Comparison of ENCODE assay signal across 29 cellular contexts in genomic region chr5:91408710-91409109, GRCh38.
"Had no signal": no experiment of that assay in that cellular context is flagged by ENCODE, and none has a peak within 500 bp of the region (broad histone marks: within the 10 kb centered on the region; RNA-seq: fewer than 3 reads in every experiment).

No MANE protein-coding gene starts in this region.

- H3K4me1 ChIP-seq: breast epithelium, foreskin keratinocyte, heart left ventricle, left ventricle myocardium inferior, upper lobe of left lung, vagina had no signal

- H3K36me3 Mint-ChIP-seq: stimulated activated effector memory CD8-positive, alpha-beta T cell treated with anti-CD3 and anti-CD28 coated beads, Interleukin-12 subunit alpha, Interleukin-12 subunit beta, amount 100 ng/mL, for 72 hours had no signal

- H3K9me3 Mint-ChIP-seq: activated CD4-positive, alpha-beta memory T cell treated with anti-CD3 and anti-CD28 coated beads, Interleukin-2, amount 10 ng/mL, durations not matched to agents 7 days and 5 days; activated CD4-positive, alpha-beta T cell treated with anti-CD3 and anti-CD28 coated beads, Interleukin-2, amount 10 ng/mL, durations not matched to agents 7 days and 5 days; activated T-cell treated with anti-CD3 and anti-CD28 coated beads, Interleukin-2, amount 50 U/mL, for 4 hours; activated T-helper 17 cell treated with anti-CD3 and anti-CD28 coated beads, Interleukin-2, amount 50 U/mL, for 72 hours; central memory CD8-positive, alpha-beta T cell; nephron progenitor cell; stimulated activated effector memory CD8-positive, alpha-beta T cell treated with anti-CD3 and anti-CD28 coated beads, Interleukin-12 subunit alpha, Interleukin-12 subunit beta, amount 100 ng/mL, for 72 hours; stimulated activated naive CD8-positive, alpha-beta T cell treated with anti-CD3 and anti-CD28 coated beads, Interleukin-15, amount 100 ng/mL, for 72 hours had no signal

- H3K4me3 ChIP-seq: breast epithelium, heart left ventricle, left ventricle myocardium inferior, lung, ovary, upper lobe of left lung, vagina had no signal

- H3K27ac Mint-ChIP-seq: activated CD4-positive, alpha-beta memory T cell treated with anti-CD3 and anti-CD28 coated beads, Interleukin-2, amount 10 ng/mL, durations not matched to agents 7 days and 5 days; activated CD4-positive, alpha-beta T cell treated with anti-CD3 and anti-CD28 coated beads, Interleukin-2, amount 10 ng/mL, durations not matched to agents 7 days and 5 days; activated T-helper 17 cell treated with anti-CD3 and anti-CD28 coated beads, Interleukin-2, amount 50 U/mL, for 72 hours; nephron progenitor cell; progenitor cell of endocrine pancreas; stimulated activated effector memory CD8-positive, alpha-beta T cell treated with anti-CD3 and anti-CD28 coated beads, Interleukin-12 subunit alpha, Interleukin-12 subunit beta, amount 100 ng/mL, for 72 hours; stimulated activated naive CD8-positive, alpha-beta T cell treated with anti-CD3 and anti-CD28 coated beads, Interleukin-15, amount 100 ng/mL, for 72 hours had no signal

- H3K4me3 Mint-ChIP-seq: activated CD4-positive, alpha-beta memory T cell treated with anti-CD3 and anti-CD28 coated beads, Interleukin-2, amount 10 ng/mL, durations not matched to agents 7 days and 5 days; activated CD4-positive, alpha-beta T cell treated with anti-CD3 and anti-CD28 coated beads, Interleukin-2, amount 10 ng/mL, durations not matched to agents 7 days and 5 days; activated T-cell treated with anti-CD3 and anti-CD28 coated beads, Interleukin-2, amount 50 U/mL, for 4 hours; activated T-helper 17 cell treated with anti-CD3 and anti-CD28 coated beads, Interleukin-2, amount 50 U/mL, for 72 hours; central memory CD8-positive, alpha-beta T cell; nephron progenitor cell; stimulated activated effector memory CD8-positive, alpha-beta T cell treated with anti-CD3 and anti-CD28 coated beads, Interleukin-12 subunit alpha, Interleukin-12 subunit beta, amount 100 ng/mL, for 72 hours; stimulated activated naive CD8-positive, alpha-beta T cell treated with anti-CD3 and anti-CD28 coated beads, Interleukin-15, amount 100 ng/mL, for 72 hours had no signal

- H3K4me1 Mint-ChIP-seq: activated CD4-positive, alpha-beta memory T cell treated with anti-CD3 and anti-CD28 coated beads, Interleukin-2, amount 10 ng/mL, durations not matched to agents 7 days and 5 days; activated CD4-positive, alpha-beta T cell treated with anti-CD3 and anti-CD28 coated beads, Interleukin-2, amount 10 ng/mL, durations not matched to agents 7 days and 5 days; activated T-helper 17 cell treated with anti-CD3 and anti-CD28 coated beads, Interleukin-2, amount 50 U/mL, for 72 hours; central memory CD8-positive, alpha-beta T cell; nephron progenitor cell; stimulated activated effector memory CD8-positive, alpha-beta T cell treated with anti-CD3 and anti-CD28 coated beads, Interleukin-12 subunit alpha, Interleukin-12 subunit beta, amount 100 ng/mL, for 72 hours; stimulated activated naive CD8-positive, alpha-beta T cell treated with anti-CD3 and anti-CD28 coated beads, Interleukin-15, amount 100 ng/mL, for 72 hours had no signal

- H3K36me3 ChIP-seq: breast epithelium, heart left ventricle, left ventricle myocardium inferior, neutrophil, ovary, upper lobe of left lung, vagina had no signal

- H3K27me3 Mint-ChIP-seq: activated CD4-positive, alpha-beta memory T cell treated with anti-CD3 and anti-CD28 coated beads, Interleukin-2, amount 10 ng/mL, durations not matched to agents 7 days and 5 days; activated CD4-positive, alpha-beta T cell treated with anti-CD3 and anti-CD28 coated beads, Interleukin-2, amount 10 ng/mL, durations not matched to agents 7 days and 5 days; activated T-helper 17 cell treated with anti-CD3 and anti-CD28 coated beads, Interleukin-2, amount 50 U/mL, for 72 hours; central memory CD8-positive, alpha-beta T cell; progenitor cell of endocrine pancreas; stimulated activated naive CD8-positive, alpha-beta T cell treated with anti-CD3 and anti-CD28 coated beads, Interleukin-15, amount 100 ng/mL, for 72 hours had no signal

- H3K9me3 ChIP-seq: breast epithelium, heart left ventricle, left ventricle myocardium inferior, neutrophil, ovary, upper lobe of left lung, vagina had no signal

- DNase-seq: activated CD4-positive, alpha-beta memory T cell treated with anti-CD3 and anti-CD28 coated beads, Interleukin-2, amount 10 ng/mL, durations not matched to agents 7 days and 5 days; activated CD4-positive, alpha-beta T cell treated with anti-CD3 and anti-CD28 coated beads, Interleukin-2, amount 10 ng/mL, durations not matched to agents 7 days and 5 days; activated CD4-positive, CD25-positive, alpha-beta regulatory T cell treated with anti-CD3 and anti-CD28 coated beads, Interleukin-2, amount 50 U/mL, for 72 hours; activated gamma-delta T cell treated with Interleukin-2 at 50 U/mL for 16 hours; activated naive CD4-positive, alpha-beta T cell treated with anti-CD3 and anti-CD28 coated beads, Interleukin-2, amount 50 U/mL, for 16 hours; activated T-cell treated with anti-CD3 and anti-CD28 coated beads, Interleukin-2, amount 50 U/mL, for 4 hours; dermis blood vessel endothelial cell; effector CD8-positive, alpha-beta T cell; foreskin keratinocyte; heart left ventricle; hypothalamus; kidney glomerular epithelial cell; left ventricle myocardium inferior; nephron progenitor cell; ovary; small intestine; stimulated activated CD4-positive, alpha-beta T cell treated with anti-CD3 and anti-CD28 coated beads, Interleukin-4, amount 100 ng/mL, for 24 hours; stimulated activated naive CD8-positive, alpha-beta T cell treated with anti-CD3 and anti-CD28 coated beads, Interleukin-15, amount 100 ng/mL, for 72 hours; substantia nigra; T-helper 2 cell; upper lobe of left lung had no signal

- H3K27me3 ChIP-seq: breast epithelium, foreskin keratinocyte, heart left ventricle, neutrophil, ovary, upper lobe of left lung, vagina had no signal

- H3K27ac ChIP-seq: breast epithelium, foreskin keratinocyte, heart left ventricle, left ventricle myocardium inferior, neutrophil, ovary, upper lobe of left lung, vagina had no signal
